Comparison of ENCODE assay signal across 1 cellular context in the genomic region with DNA sequence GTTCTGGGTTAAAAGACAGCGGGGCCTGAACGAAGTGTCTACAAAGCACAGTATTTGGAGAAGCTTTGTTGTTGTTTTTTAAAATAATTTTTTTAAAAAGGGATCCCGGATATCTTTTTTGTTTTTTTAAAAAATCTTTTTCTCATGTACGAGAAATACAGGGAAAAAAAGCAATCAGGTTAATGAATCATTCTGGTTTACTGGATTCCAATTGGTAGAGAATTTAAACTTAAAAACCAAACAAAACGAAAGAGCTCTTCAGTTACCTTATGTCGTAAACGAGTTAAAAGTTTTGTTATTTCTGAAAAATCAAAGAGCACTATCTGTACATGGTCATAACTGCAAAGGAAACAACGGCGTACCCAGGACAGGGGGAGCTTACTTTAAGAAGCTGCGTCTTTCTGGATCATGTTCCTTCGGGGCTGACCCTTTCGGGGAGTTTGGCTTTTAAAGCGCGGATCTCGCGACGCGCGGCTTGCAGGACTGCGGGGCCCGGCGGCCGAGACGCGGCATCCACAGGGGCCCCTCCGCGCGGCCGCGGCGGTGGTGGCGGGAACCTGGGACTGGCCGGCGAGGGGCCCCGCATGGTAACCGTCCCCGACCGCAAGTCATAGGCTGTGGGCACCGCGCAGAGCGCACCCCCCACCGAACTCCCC.
TF ChIP-seq lines count a peak whose summit lies in the region.

No MANE protein-coding gene starts in this region.

TF ChIP-seq in HEK293, 187 proteins besides CTCF, POLR2A, EP300 and RAD21 (continued from another document):
- TF ChIP-seq RBAK (tag by site-specific recombination; IDR thresholded peaks at IDR 0.05) (no peak), ZBTB1 (tag by site-specific recombination; IDR thresholded peaks at IDR 0.05) (no peak), KLF9 (tag by site-specific recombination; IDR thresholded peaks at IDR 0.05; ENCODE audit: low read depth) (no peak), ZNF548 (tag by site-specific recombination; IDR thresholded peaks at IDR 0.05) (no peak), ZSCAN30 (tag by site-specific recombination; IDR thresholded peaks at IDR 0.05) (0 out of 2 replicates have a peak, but pooled peaks have one; percentile 36), ZNF488 (tag by site-specific recombination; IDR thresholded peaks at IDR 0.05) (no peak), ZNF341 (tag by site-specific recombination; IDR thresholded peaks at IDR 0.05; ENCODE audit: low read depth) (no peak), GLI2 (tag by site-specific recombination; IDR thresholded peaks at IDR 0.05; ENCODE audit: borderline replicate concordance, low read depth) (no peak), ZFP37 (tag by site-specific recombination; IDR thresholded peaks at IDR 0.05) (no peak), PRDM4 (tag by site-specific recombination; IDR thresholded peaks at IDR 0.05) (no peak), ZBTB10 (tag by site-specific recombination; IDR thresholded peaks at IDR 0.05) (0 out of 2 replicates have a peak, but pooled peaks have one; percentile 50), ZNF398 (tag by site-specific recombination; IDR thresholded peaks at IDR 0.05) (peak; percentile 82), YY2 (tag by site-specific recombination; IDR thresholded peaks at IDR 0.05) (no peak), PATZ1 (tag by site-specific recombination; IDR thresholded peaks at IDR 0.05) (peak; percentile 67; the same call in 1 of the 2 replicates), ZNF747 (tag by site-specific recombination; IDR thresholded peaks at IDR 0.05) (no peak)
